ENCODE assay signal across 8 cellular contexts in genomic region chr11:112016765-112017356, GRCh38. TPM values are rescaled to one million over a fixed set of nuclear protein-coding genes. Genes with fewer than 3 reads are reported as not detected.
DNase-seq lines count a peak whose midpoint lies in the region; ATAC-seq, FAIRE-seq and TF ChIP-seq lines count a peak whose summit lies in the region.

No MANE protein-coding gene starts in this region.

- TF ChIP-seq CTCF in fibroblast of mammary gland (conservative IDR thresholded peaks at IDR 0.05; ENCODE audit: control insufficient read depth, insufficient read depth, low read depth, low read length): no peak
- no peak for TF ChIP-seq CTCF in upper lobe of right lung (IDR thresholded peaks at IDR 0.05)

- in situ Hi-C loops in KBM-7 (cut with MboI; ENCODE audit: low pct_unique_long_range_greater_than_20kb, low sequenced_read_pairs): no loop called here

- DNase-seq in Right ventricle myocardium inferior (ENCODE audit: missing footprints) (no peak), cardiac septum (ENCODE audit: low spot score) (no peak), fibroblast of mammary gland (ENCODE audit: low read depth) (peak; percentile 84), iPS-NIHi7 (ENCODE audit: extremely low spot score) (no peak), upper lobe of right lung (no peak), GM12892 (ENCODE audit: insufficient read length) (no peak), KBM-7 (no peak)

- no peaks in the 10 kb centered on the region for H3K9me3 ChIP-seq in upper lobe of right lung

- no peaks in the 10 kb centered on the region for H3K27me3 ChIP-seq in upper lobe of right lung

- H3K4me3 ChIP-seq in fibroblast of mammary gland (ENCODE audit: control insufficient read depth, low read depth, low read length) (no peak overlapping the region), upper lobe of right lung (no peak overlapping the region)

- H3K27ac ChIP-seq in upper lobe of right lung: no peak overlapping the region

- H3K36me3 ChIP-seq in upper lobe of right lung: peaks cover 24% of the 10 kb centered on the region

- intact Hi-C loops in Right ventricle myocardium inferior (cut with DNase I): no loop called here
- intact Hi-C loops in cardiac septum (cut with DNase I): no loop called here
- intact Hi-C loops in upper lobe of right lung (cut with DNase I): no loop called here

- ATAC-seq in Right ventricle myocardium inferior (peak; percentile 24), HG03460 (IDR thresholded peaks at IDR 0.05; ENCODE audit: unreplicated experiment) (peak; percentile 33), upper lobe of right lung (no peak)

- TF ChIP-seq POLR2A in GM12892 (IDR thresholded peaks at IDR 0.05; ENCODE audit: low read depth, low read length): no peak

- no peak for FAIRE-seq in GM12892 (lab: Jason Lieb, UNC)

- no peaks in the 10 kb centered on the region for H3K4me1 ChIP-seq in upper lobe of right lung

RNA-seq across cellular contexts. Expression of gene DLAT, which starts 8.3 kb away (rescaled TPM):
- total RNA-seq in Right ventricle myocardium inferior (157 TPM), cardiac septum (123 TPM), upper lobe of right lung (29.2 TPM)
- 35.4 TPM for polyA plus RNA-seq in GM12892 (2012; ENCODE audit: missing spikeins)

RNA-seq across cellular contexts. Expression of gene PIH1D2, which starts 57.0 kb away (rescaled TPM):
- total RNA-seq in Right ventricle myocardium inferior: 1.2 TPM
- total RNA-seq in cardiac septum: 2.0 TPM
- total RNA-seq in upper lobe of right lung: 1.3 TPM
- 1.3 TPM for polyA plus RNA-seq in GM12892 (2012; ENCODE audit: missing spikeins)

RNA-seq across cellular contexts. Expression of gene NKAPD1, which starts 57.2 kb away (rescaled TPM):
- total RNA-seq in Right ventricle myocardium inferior (8.1 TPM), cardiac septum (9.7 TPM), upper lobe of right lung (18.9 TPM)
- 22.7 TPM for polyA plus RNA-seq in GM12892 (2012; ENCODE audit: missing spikeins)
